ENCODE assay signal across 22 cellular contexts in the genomic region with DNA sequence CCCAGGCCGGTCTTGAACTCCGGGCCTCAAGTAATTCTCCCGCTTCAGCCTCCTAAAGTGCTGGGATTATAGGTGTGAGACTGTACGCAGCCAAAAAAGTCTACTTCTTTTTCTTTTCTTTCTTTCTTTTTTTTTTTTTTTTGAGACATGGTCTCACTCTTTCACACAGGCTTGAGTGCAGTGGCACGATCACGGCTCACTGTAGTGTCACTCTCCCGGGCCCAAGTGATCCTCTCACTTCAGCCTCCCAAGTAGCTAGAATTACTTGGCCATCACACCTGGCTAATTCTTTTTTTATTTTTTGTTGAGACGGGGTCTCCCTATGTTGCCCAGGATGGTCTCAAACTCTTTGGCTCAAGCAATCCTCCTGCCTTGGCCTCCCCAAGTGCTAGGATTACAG. TPM values are rescaled to one million over a fixed set of nuclear protein-coding genes. Genes with fewer than 3 reads are reported as not detected.
A peak's percentile ranks its signal among the peaks of the same experiment; 100 is the strongest.
DNase-seq lines count a peak whose midpoint lies in the region; ATAC-seq, FAIRE-seq and TF ChIP-seq lines count a peak whose summit lies in the region.
"Had no signal": no experiment of that assay in that cellular context is flagged by ENCODE, and none has a peak within 500 bp of the region (broad histone marks: within the 10 kb centered on the region; RNA-seq: fewer than 3 reads in every experiment).

No MANE protein-coding gene starts in this region.

- H3K36me3 Mint-ChIP-seq in activated CD4-positive, alpha-beta T cell treated with anti-CD3 and anti-CD28 coated beads for 36 hours (ENCODE audit: low read depth) = peaks cover 8% of the 10 kb centered on the region
- H3K36me3 Mint-ChIP-seq in nephron progenitor cell (ENCODE audit: low read depth) (no peaks in the 10 kb centered on the region), type B pancreatic cell (no peaks in the 10 kb centered on the region)

- H3K27me3 Mint-ChIP-seq in activated CD4-positive, alpha-beta T cell treated with anti-CD3 and anti-CD28 coated beads for 36 hours = no peaks in the 10 kb centered on the region
- H3K27me3 Mint-ChIP-seq in nephron progenitor cell (ENCODE audit: low read depth, poor library complexity) = peaks cover 4% of the 10 kb centered on the region
- no peaks in the 10 kb centered on the region for H3K27me3 Mint-ChIP-seq in type B pancreatic cell
- H3K27me3 Mint-ChIP-seq: CD4-positive, alpha-beta T cell had no signal

- CTCF ChIA-PET in activated CD4-positive, alpha-beta T cell treated with anti-CD3 and anti-CD28 coated beads for 36 hours (lab: Charles Lee) = interaction anchor here (1.3 kb wide), 1 partner anchor 83 kb away, joined by 3 read pairs; no protein-coding TSS in a partner anchor
- CTCF ChIA-PET in K562 (lab: Yijun Ruan, JAX; ENCODE audit: low intra/inter-chr PET ratio) = no interaction called here

- intact Hi-C loops in activated CD4-positive, alpha-beta T cell treated with anti-CD3 and anti-CD28 coated beads for 36 hours (cut with DNase I, micrococcal nuclease) = no loop called here
- intact Hi-C loops in K562 (cut with micrococcal nuclease) = no loop called here

- DNase-seq in activated CD4-positive, alpha-beta T cell treated with anti-CD3 and anti-CD28 coated beads for 36 hours = no peak
- no peak for DNase-seq in activated CD4-positive, alpha-beta T cell treated with anti-CD3 and anti-CD28 coated beads, Interleukin-2, amount 50 U/mL, for 4 hours
- DNase-seq in K562 (ENCODE audit: extremely low read depth in 1 of 4, low spot score in 3 of 4) (no peak), nephron progenitor cell (no peak), type B pancreatic cell (ENCODE audit: extremely low spot score, unreplicated experiment) (no peak), urothelium cell line (ENCODE audit: low spot score) (no peak)
- DNase-seq: AML-193; Calu3; CD4-positive, alpha-beta T cell; DND-41; EL; GM23248; HCEC 1CT had no signal

- H3K9ac ChIP-seq in K562 (ENCODE audit: insufficient read depth in 1 of 2, low read depth in 2 of 2, low read length in 2 of 2) = peak overlapping the region in 1 of 2 experiments; percentile 1; a peak in 1 of 4 replicates
- H3K9ac ChIP-seq: GM23248 had no signal

- peak overlapping the region; percentile 72 for H2AFZ ChIP-seq in K562 (ENCODE audit: low read depth, low read length)
- H2AFZ ChIP-seq: GM23248 had no signal

- H3K4me3 Mint-ChIP-seq in activated CD4-positive, alpha-beta T cell treated with anti-CD3 and anti-CD28 coated beads for 36 hours = no peak overlapping the region
- H3K4me3 Mint-ChIP-seq in nephron progenitor cell = no peak overlapping the region
- no peak overlapping the region for H3K4me3 Mint-ChIP-seq in type B pancreatic cell

- no peak for FAIRE-seq in K562 (lab: Jason Lieb, UNC)
- FAIRE-seq in urothelium cell line (lab: Jason Lieb, UNC) = no peak
- FAIRE-seq: A549, G401.6, GM12892, GM18507, H54 had no signal

- no peaks in the 10 kb centered on the region for H3K9me3 Mint-ChIP-seq in activated CD4-positive, alpha-beta T cell treated with anti-CD3 and anti-CD28 coated beads for 36 hours (ENCODE audit: low read depth)
- H3K9me3 Mint-ChIP-seq in nephron progenitor cell (no peaks in the 10 kb centered on the region), type B pancreatic cell (no peaks in the 10 kb centered on the region)
- H3K9me3 Mint-ChIP-seq: CD4-positive, alpha-beta T cell had no signal

- H3K4me3 ChIP-seq in K562 (no peak overlapping the region), gastroesophageal sphincter (no peak overlapping the region)
- H3K4me3 ChIP-seq: A549, GM23248 had no signal

- no TSS peak for BruUV-seq in K562 (replicated peaks; lab: Mats Ljungman, UMichigan)

- H3K9me3 ChIP-seq in K562 (replicated peaks; ENCODE audit: control insufficient read depth, insufficient read depth, low read depth, low read length) = no peaks in the 10 kb centered on the region
- H3K9me3 ChIP-seq in gastroesophageal sphincter = no peaks in the 10 kb centered on the region
- H3K9me3 ChIP-seq: A549 had no signal

- H3K4me1 Mint-ChIP-seq in activated CD4-positive, alpha-beta T cell treated with anti-CD3 and anti-CD28 coated beads for 36 hours = peaks cover 5% of the 10 kb centered on the region
- H3K4me1 Mint-ChIP-seq in nephron progenitor cell (peaks cover 13% of the 10 kb centered on the region), type B pancreatic cell (ENCODE audit: unreplicated experiment) (peaks cover 5% of the 10 kb centered on the region)

- TF ChIP-seq EP300 in K562 (IDR thresholded peaks at IDR 0.05; ENCODE audit: low read length) (no peak), gastroesophageal sphincter (IDR thresholded peaks at IDR 0.05) (no peak)

- in situ Hi-C loops in K562 (cut with MboI) = no loop called here

- no peak for ATAC-seq in activated CD4-positive, alpha-beta T cell treated with anti-CD3 and anti-CD28 coated beads for 36 hours
- ATAC-seq in K562 = no peak
- no peak for ATAC-seq in gastroesophageal sphincter
- ATAC-seq: A549 had no signal

- H3K27ac ChIP-seq in K562 (ENCODE audit: extremely low read depth, low read depth, low read length) (no peak overlapping the region), gastroesophageal sphincter (no peak overlapping the region)
- H3K27ac ChIP-seq: 22Rv1, A549, C4-2B, GM23248, HL-60 had no signal

- POLR2A ChIA-PET in activated CD4-positive, alpha-beta T cell treated with anti-CD3 and anti-CD28 coated beads for 36 hours (lab: Charles Lee) = no interaction called here
- POLR2A ChIA-PET in K562 (lab: Yijun Ruan, JAX) = interaction anchor here (0.6 to 7.6 kb wide), 6 partner anchors 12 to 315 kb away, joined by 3 to 112 read pairs (median 4); a partner anchor contains a TSS

- no peak overlapping the region for H3K4me2 ChIP-seq in K562 (ENCODE audit: insufficient read depth, low read length)
- H3K4me2 ChIP-seq: A549 had no signal

- no peak for TF ChIP-seq RAD21 in K562 (CRISPR knock-in tag; conservative IDR thresholded peaks at IDR 0.05 in 1 of 2, IDR thresholded peaks at IDR 0.05 in 1 of 2)

- TF ChIP-seq CTCF in K562 (IDR thresholded peaks at IDR 0.05 in 2 of 3, conservative IDR thresholded peaks at IDR 0.05 in 1 of 3; ENCODE audit: insufficient read depth in 2 of 3, low read depth in 1 of 3, low read length in 3 of 3) = no peak
- no peak for TF ChIP-seq CTCF in nephron progenitor cell (IDR thresholded peaks at IDR 0.05)
- no peak for TF ChIP-seq CTCF in type B pancreatic cell (conservative IDR thresholded peaks at IDR 0.05)
- TF ChIP-seq CTCF in gastroesophageal sphincter (IDR thresholded peaks at IDR 0.05) = no peak

- H3K36me3 ChIP-seq in K562 (ENCODE audit: control insufficient read depth, insufficient read depth, low read length) = peaks cover 4% of the 10 kb centered on the region; the same call in 1 of the 3 replicates
- no peaks in the 10 kb centered on the region for H3K36me3 ChIP-seq in gastroesophageal sphincter

- 80% methylated on average over 8 of the region's 8 CpGs for WGBS in K562 (ENCODE audit: insufficient coverage, low coverage, missing lambda C conversion rate)
- WGBS in gastroesophageal sphincter (ENCODE audit: low coverage in 1 of 2), 2 donors = 88 to 89% methylated on average over 5 to 7 of the region's 8 CpGs

- H3K27me3 ChIP-seq in K562 (ENCODE audit: control insufficient read depth in 2 of 2, insufficient read depth in 2 of 2, low read length in 2 of 2) = no peaks in the 10 kb centered on the region
- no peaks in the 10 kb centered on the region for H3K27me3 ChIP-seq in gastroesophageal sphincter

- peaks cover 3 to 17% of the 10 kb centered on the region in 2 experiments; a peak in 3 of 5 replicates for H3K4me1 ChIP-seq in K562 (replicated peaks in 1 of 2; ENCODE audit: control insufficient read depth in 2 of 2, insufficient read depth in 2 of 2, low read length in 2 of 2)
- H3K4me1 ChIP-seq in gastroesophageal sphincter = peaks cover 0 to 13% (median 4%) of the 10 kb centered on the region in 3 donors

- peaks cover 17% of the 10 kb centered on the region for H3K79me2 ChIP-seq in K562 (ENCODE audit: control insufficient read depth, insufficient read depth, low read length)

- TF ChIP-seq POLR2A in K562 (conservative IDR thresholded peaks at IDR 0.05) (no peak), gastroesophageal sphincter (IDR thresholded peaks at IDR 0.05) (no peak)

- H3K27ac Mint-ChIP-seq in activated CD4-positive, alpha-beta T cell treated with anti-CD3 and anti-CD28 coated beads for 36 hours = peak overlapping the region; percentile 26
- peak overlapping the region; percentile 60 for H3K27ac Mint-ChIP-seq in nephron progenitor cell
- H3K27ac Mint-ChIP-seq in type B pancreatic cell = peak overlapping the region; percentile 10
- H3K27ac Mint-ChIP-seq: CD4-positive, alpha-beta T cell had no signal

- H4K20me1 ChIP-seq in K562 (replicated peaks; ENCODE audit: control insufficient read depth, insufficient read depth, low read length) = peaks cover 9% of the 10 kb centered on the region

- H3K9me1 ChIP-seq in K562 (ENCODE audit: control insufficient read depth, insufficient read depth, low read length) = no peaks in the 10 kb centered on the region

RNA-seq across cellular contexts. Expression of a gene that starts 3.6 kb away (rescaled TPM):
- total RNA-seq in activated CD4-positive, alpha-beta T cell treated with anti-CD3 and anti-CD28 coated beads for 36 hours = 10 to 100 TPM; 57.3 to 75.5 TPM
- total RNA-seq in K562 (2011; cell fraction: chromatin; rRNA removed; ENCODE audit: low replicate concordance) = 76.2 and 94.2 TPM in 2 replicates
- 66.2 and 75.7 TPM in 2 replicates for total RNA-seq in K562 (2011; cell fraction: nucleolus; rRNA removed)
- total RNA-seq in K562 (2011; cell fraction: nucleoplasm; rRNA removed) = 78.4 and 92.8 TPM in 2 replicates
- total RNA-seq in K562 (2014; rRNA removed) (215 and 275 TPM in 2 replicates), K562 (2014; rRNA removed; fragmentation: Illumina TruSeq; extraction: Trizol) (285 and 298 TPM in 2 replicates), K562 (2015; rRNA removed; fragmentation: Illumina TruSeq; extraction: Trizol) (335 and 354 TPM in 2 replicates), K562 (2021) (240 TPM in 2 replicates), type B pancreatic cell (ENCODE audit: low replicate concordance) (60.8 and 63.1 TPM in 2 replicates), gastroesophageal sphincter (10 to 100 TPM; 40.5 to 94.4 (median 60.0) TPM)
- polyA plus RNA-seq in K562 (2011; rRNA removed) (206 and 218 TPM in 2 replicates), K562 (2014; fragmentation: Illumina TruSeq; extraction: Trizol) (493 and 580 TPM in 2 replicates), K562 (2014; fragmentation: Nextera tagmentation; extraction: Ambion mirVana) (100 to 1,000 TPM; 575 to 625 TPM), K562 (2014; rRNA removed) (266 and 269 TPM in 2 replicates)
- polyA plus RNA-seq in K562 (2011; cell fraction: cytosol; rRNA removed) = 145 and 195 TPM in 2 replicates
- polyA plus RNA-seq in K562 (2011; cell fraction: nucleus; rRNA removed) = 56.6 and 72.9 TPM in 2 replicates
- polyA plus RNA-seq in K562 (2012) = 253 and 378 TPM in 2 replicates
- 172 and 189 TPM in 2 replicates for polyA minus RNA-seq in K562 (2011; rRNA and poly(A)+ RNA removed)
- polyA minus RNA-seq in K562 (2011; cell fraction: cytosol; rRNA and poly(A)+ RNA removed) = 89.8 and 112 TPM in 2 replicates
- polyA minus RNA-seq in K562 (2011; cell fraction: nucleus; rRNA and poly(A)+ RNA removed) = 25.2 and 45.9 TPM in 2 replicates

RNA-seq across cellular contexts. Expression of a gene that starts 12.7 kb away (rescaled TPM):
- under 1 TPM; 0.18 to 0.33 TPM for total RNA-seq in activated CD4-positive, alpha-beta T cell treated with anti-CD3 and anti-CD28 coated beads for 36 hours
- total RNA-seq in K562 (2011; cell fraction: chromatin; rRNA removed; ENCODE audit: low replicate concordance) = 0.79 and 1.6 TPM in 2 replicates
- total RNA-seq in K562 (2011; cell fraction: nucleolus; rRNA removed) = 2.1 and 2.3 TPM in 2 replicates
- total RNA-seq in K562 (2011; cell fraction: nucleoplasm; rRNA removed) = 1.0 TPM in 1 of 2 replicates, not detected in the other
- total RNA-seq in K562 (2014; rRNA removed) (0.65 and 0.77 TPM in 2 replicates), K562 (2014; rRNA removed; fragmentation: Illumina TruSeq; extraction: Trizol) (0.06 and 0.15 TPM in 2 replicates), K562 (2015; rRNA removed; fragmentation: Illumina TruSeq; extraction: Trizol) (0.25 and 0.34 TPM in 2 replicates), K562 (2021) (0.89 and 0.98 TPM in 2 replicates), type B pancreatic cell (ENCODE audit: low replicate concordance) (0.17 and 0.34 TPM in 2 replicates), gastroesophageal sphincter (under 1 TPM; 0.15 to 0.40 (median 0.25) TPM)
- polyA plus RNA-seq in K562 (2011; rRNA removed) (0.13 and 0.19 TPM in 2 replicates), K562 (2014; fragmentation: Illumina TruSeq; extraction: Trizol) (0.09 and 0.26 TPM in 2 replicates), K562 (2014; fragmentation: Nextera tagmentation; extraction: Ambion mirVana) (not detected), K562 (2014; rRNA removed) (0.17 TPM in 1 of 2 replicates, not detected in the other)
- 0.06 TPM in 1 of 2 replicates, not detected in the other for polyA plus RNA-seq in K562 (2011; cell fraction: cytosol; rRNA removed)
- polyA plus RNA-seq in K562 (2011; cell fraction: nucleus; rRNA removed) = 0.16 and 0.41 TPM in 2 replicates
- 0.75 and 0.85 TPM in 2 replicates for polyA plus RNA-seq in K562 (2012)
- polyA minus RNA-seq in K562 (2011; rRNA and poly(A)+ RNA removed) = 0.60 and 0.90 TPM in 2 replicates
- polyA minus RNA-seq in K562 (2011; cell fraction: cytosol; rRNA and poly(A)+ RNA removed) = 1.2 and 2.5 TPM in 2 replicates
- 2.3 and 4.4 TPM in 2 replicates for polyA minus RNA-seq in K562 (2011; cell fraction: nucleus; rRNA and poly(A)+ RNA removed)
- total RNA-seq: Calu3 had no signal
- polyA plus RNA-seq: GM23248 had no signal

Comparison
In these comparisons a context has a peak if more than half of its experiments do, and no peak if none do; other contexts are left out.
1. H3K27ac Mint-ChIP-seq: peak in every context shown above with its lines; median percentile 60 in nephron progenitor cell; 26 in activated CD4-positive, alpha-beta T cell treated with anti-CD3 and anti-CD28 coated beads for 36 hours; 10 in type B pancreatic cell.